1 cellular context compared by ENCODE assay signal in the genomic region with DNA sequence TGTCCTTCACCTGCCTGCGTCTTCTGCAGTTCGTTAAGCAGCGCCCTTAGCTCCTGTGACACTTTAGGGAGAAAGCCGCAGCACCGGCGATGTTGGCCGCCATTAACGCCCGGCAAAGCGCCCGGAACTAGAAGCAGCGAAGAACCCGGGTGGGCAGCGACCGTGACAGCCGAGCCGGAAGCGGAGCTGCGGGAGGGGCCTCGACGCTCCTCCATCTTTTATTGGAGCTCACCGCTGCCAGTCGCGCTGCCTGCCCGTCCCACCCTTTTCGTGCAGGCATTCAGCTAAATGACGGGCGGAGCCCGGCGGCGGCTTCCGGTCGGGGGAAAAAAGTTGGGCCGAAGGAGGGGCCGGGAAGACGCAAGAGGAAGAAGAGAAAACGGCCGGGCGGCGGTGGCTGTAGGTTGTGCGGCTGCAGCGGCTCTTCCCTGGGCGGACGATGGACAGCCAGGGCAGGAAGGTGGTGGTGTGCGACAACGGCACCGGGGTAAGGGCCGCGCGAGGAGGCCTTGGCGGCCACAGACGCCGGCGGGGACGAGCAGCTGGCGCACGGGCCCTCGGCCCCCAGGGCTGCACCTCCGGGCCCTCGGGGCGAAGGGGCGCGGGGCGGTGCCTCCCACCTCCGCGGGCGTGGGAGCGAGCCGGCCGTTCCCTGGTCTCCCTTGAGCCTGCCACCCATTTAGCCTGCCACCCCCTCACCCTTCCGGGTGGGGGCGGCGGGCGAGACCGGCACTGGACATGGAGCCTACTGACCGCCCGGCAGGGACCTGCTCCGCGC.
TF ChIP-seq lines count a peak whose summit lies in the region.

Gene ACTR2 (plus strand): TSS at position 361 of the 778 bp plus-strand sequence. CDS start 79 bp downstream, at position 440.

TF ChIP-seq in HepG2, 621 proteins besides CTCF, POLR2A, EP300 and RAD21 (continued from another document and continues in another):
- peak; percentile 78; the same call in 1 of the 2 replicates for TF ChIP-seq NFE2L1 (CRISPR knock-in tag; IDR thresholded peaks at IDR 0.05; ENCODE audit: borderline replicate concordance)
- TF ChIP-seq, protein P1, sequence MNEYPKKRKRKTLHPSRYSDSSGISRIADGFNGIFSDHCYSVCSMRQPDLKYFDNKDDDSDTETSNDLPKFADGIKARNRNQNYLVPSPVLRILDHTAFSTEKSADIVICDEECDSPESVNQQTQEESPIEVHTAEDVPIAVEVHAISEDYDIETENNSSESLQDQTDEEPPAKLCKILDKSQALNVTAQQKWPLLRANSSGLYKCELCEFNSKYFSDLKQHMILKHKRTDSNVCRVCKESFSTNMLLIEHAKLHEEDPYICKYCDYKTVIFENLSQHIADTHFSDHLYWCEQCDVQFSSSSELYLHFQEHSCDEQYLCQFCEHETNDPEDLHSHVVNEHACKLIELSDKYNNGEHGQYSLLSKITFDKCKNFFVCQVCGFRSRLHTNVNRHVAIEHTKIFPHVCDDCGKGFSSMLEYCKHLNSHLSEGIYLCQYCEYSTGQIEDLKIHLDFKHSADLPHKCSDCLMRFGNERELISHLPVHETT (CRISPR knock-in tag; conservative IDR thresholded peaks at IDR 0.05): peak; percentile 78
- peak in 1 of 2 experiments; percentile 91; a peak in 2 of 4 replicates for TF ChIP-seq KLF16 (CRISPR knock-in tag; IDR thresholded peaks at IDR 0.05)
- no peak; the same call in 1 of the 2 replicates for TF ChIP-seq ZNF609 (CRISPR knock-in tag; IDR thresholded peaks at IDR 0.05; ENCODE audit: borderline replicate concordance)
- no peak; the same call in 1 of the 2 replicates for TF ChIP-seq FOSL2 (CRISPR knock-in tag; IDR thresholded peaks at IDR 0.05)
- TF ChIP-seq, protein P2, sequence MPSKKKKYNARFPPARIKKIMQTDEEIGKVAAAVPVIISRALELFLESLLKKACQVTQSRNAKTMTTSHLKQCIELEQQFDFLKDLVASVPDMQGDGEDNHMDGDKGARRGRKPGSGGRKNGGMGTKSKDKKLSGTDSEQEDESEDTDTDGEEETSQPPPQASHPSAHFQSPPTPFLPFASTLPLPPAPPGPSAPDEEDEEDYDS (CRISPR knock-in tag; IDR thresholded peaks at IDR 0.05): peak; percentile 89
- peak; percentile 54; the same call in 1 of the 2 replicates for TF ChIP-seq AKAP8 (CRISPR knock-in tag; IDR thresholded peaks at IDR 0.05)
- TF ChIP-seq PRDM4 (CRISPR knock-in tag; IDR thresholded peaks at IDR 0.05; ENCODE audit: borderline replicate concordance): no peak
- no peak for TF ChIP-seq ZNF530 (CRISPR knock-in tag; IDR thresholded peaks at IDR 0.05; ENCODE audit: low read depth)
- TF ChIP-seq ZMYM3 (CRISPR knock-in tag; IDR thresholded peaks at IDR 0.05): no peak; the same call in 1 of the 2 replicates
- peak; percentile 83; the same call in 1 of the 2 replicates for TF ChIP-seq PHF21A (CRISPR knock-in tag; IDR thresholded peaks at IDR 0.05)
- TF ChIP-seq ATAD3A (CRISPR knock-in tag; IDR thresholded peaks at IDR 0.05): 0 out of 2 replicates have a peak, but pooled peaks have one; percentile 47
- TF ChIP-seq IRF2 (CRISPR knock-in tag; IDR thresholded peaks at IDR 0.05): peak; percentile 85
- TF ChIP-seq GATAD1 (CRISPR knock-in tag; IDR thresholded peaks at IDR 0.05): peak; percentile 89
- TF ChIP-seq ZNF17 (CRISPR knock-in tag; IDR thresholded peaks at IDR 0.05): no peak
- TF ChIP-seq HOXA7 (CRISPR knock-in tag; IDR thresholded peaks at IDR 0.05): no peak
- peak; percentile 84 for TF ChIP-seq IKZF4 (CRISPR knock-in tag; IDR thresholded peaks at IDR 0.05; ENCODE audit: borderline replicate concordance, low read depth, not compliant biosample characterization)
- TF ChIP-seq ATF4 (CRISPR knock-in tag; IDR thresholded peaks at IDR 0.05): peak in 1 of 2 experiments; percentile 65; a peak in 2 of 4 replicates
- TF ChIP-seq NR0B2 (CRISPR knock-in tag; IDR thresholded peaks at IDR 0.05): no peak; the same call in 1 of the 2 replicates
- TF ChIP-seq, protein P3, sequence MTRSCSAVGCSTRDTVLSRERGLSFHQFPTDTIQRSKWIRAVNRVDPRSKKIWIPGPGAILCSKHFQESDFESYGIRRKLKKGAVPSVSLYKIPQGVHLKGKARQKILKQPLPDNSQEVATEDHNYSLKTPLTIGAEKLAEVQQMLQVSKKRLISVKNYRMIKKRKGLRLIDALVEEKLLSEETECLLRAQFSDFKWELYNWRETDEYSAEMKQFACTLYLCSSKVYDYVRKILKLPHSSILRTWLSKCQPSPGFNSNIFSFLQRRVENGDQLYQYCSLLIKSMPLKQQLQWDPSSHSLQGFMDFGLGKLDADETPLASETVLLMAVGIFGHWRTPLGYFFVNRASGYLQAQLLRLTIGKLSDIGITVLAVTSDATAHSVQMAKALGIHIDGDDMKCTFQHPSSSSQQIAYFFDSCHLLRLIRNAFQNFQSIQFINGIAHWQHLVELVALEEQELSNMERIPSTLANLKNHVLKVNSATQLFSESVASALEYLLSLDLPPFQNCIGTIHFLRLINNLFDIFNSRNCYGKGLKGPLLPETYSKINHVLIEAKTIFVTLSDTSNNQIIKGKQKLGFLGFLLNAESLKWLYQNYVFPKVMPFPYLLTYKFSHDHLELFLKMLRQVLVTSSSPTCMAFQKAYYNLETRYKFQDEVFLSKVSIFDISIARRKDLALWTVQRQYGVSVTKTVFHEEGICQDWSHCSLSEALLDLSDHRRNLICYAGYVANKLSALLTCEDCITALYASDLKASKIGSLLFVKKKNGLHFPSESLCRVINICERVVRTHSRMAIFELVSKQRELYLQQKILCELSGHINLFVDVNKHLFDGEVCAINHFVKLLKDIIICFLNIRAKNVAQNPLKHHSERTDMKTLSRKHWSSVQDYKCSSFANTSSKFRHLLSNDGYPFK (CRISPR knock-in tag; IDR thresholded peaks at IDR 0.05; ENCODE audit: borderline replicate concordance): peak; percentile 96
- 0 out of 2 replicates have a peak, but pooled peaks have one; percentile 16 for TF ChIP-seq ZNF205 (CRISPR knock-in tag; IDR thresholded peaks at IDR 0.05)
- TF ChIP-seq, protein P4, sequence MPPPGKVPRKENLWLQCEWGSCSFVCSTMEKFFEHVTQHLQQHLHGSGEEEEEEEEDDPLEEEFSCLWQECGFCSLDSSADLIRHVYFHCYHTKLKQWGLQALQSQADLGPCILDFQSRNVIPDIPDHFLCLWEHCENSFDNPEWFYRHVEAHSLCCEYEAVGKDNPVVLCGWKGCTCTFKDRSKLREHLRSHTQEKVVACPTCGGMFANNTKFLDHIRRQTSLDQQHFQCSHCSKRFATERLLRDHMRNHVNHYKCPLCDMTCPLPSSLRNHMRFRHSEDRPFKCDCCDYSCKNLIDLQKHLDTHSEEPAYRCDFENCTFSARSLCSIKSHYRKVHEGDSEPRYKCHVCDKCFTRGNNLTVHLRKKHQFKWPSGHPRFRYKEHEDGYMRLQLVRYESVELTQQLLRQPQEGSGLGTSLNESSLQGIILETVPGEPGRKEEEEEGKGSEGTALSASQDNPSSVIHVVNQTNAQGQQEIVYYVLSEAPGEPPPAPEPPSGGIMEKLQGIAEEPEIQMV (CRISPR knock-in tag; IDR thresholded peaks at IDR 0.05; ENCODE audit: low read depth): peak; percentile 78
- TF ChIP-seq, protein P5, sequence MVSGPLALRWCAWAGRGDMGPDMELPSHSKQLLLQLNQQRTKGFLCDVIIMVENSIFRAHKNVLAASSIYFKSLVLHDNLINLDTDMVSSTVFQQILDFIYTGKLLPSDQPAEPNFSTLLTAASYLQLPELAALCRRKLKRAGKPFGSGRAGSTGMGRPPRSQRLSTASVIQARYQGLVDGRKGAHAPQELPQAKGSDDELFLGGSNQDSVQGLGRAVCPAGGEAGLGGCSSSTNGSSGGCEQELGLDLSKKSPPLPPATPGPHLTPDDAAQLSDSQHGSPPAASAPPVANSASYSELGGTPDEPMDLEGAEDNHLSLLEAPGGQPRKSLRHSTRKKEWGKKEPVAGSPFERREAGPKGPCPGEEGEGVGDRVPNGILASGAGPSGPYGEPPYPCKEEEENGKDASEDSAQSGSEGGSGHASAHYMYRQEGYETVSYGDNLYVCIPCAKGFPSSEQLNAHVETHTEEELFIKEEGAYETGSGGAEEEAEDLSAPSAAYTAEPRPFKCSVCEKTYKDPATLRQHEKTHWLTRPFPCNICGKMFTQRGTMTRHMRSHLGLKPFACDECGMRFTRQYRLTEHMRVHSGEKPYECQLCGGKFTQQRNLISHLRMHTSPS (CRISPR knock-in tag; IDR thresholded peaks at IDR 0.05; ENCODE audit: low read depth): peak; percentile 5; the same call in 1 of the 2 replicates
- TF ChIP-seq ZNF224 (CRISPR knock-in tag; IDR thresholded peaks at IDR 0.05): peak; percentile 99
- TF ChIP-seq ZNF552 (CRISPR knock-in tag; IDR thresholded peaks at IDR 0.05; ENCODE audit: borderline replicate concordance): peak; percentile 70
- no peak for TF ChIP-seq SNAI1 (CRISPR knock-in tag; IDR thresholded peaks at IDR 0.05; ENCODE audit: borderline replicate concordance)
- peak; percentile 93 for TF ChIP-seq HDAC1 (CRISPR knock-in tag; IDR thresholded peaks at IDR 0.05)
